8 cellular contexts compared by ENCODE assay signal in genomic region chr15:43184407-43185160, GRCh38. TPM values are rescaled to one million over a fixed set of nuclear protein-coding genes. Genes with fewer than 3 reads are reported as not detected.
A peak's percentile ranks its signal among the peaks of the same experiment; 100 is the strongest.
DNase-seq lines count a peak whose midpoint lies in the region; ATAC-seq and TF ChIP-seq lines count a peak whose summit lies in the region.

No MANE protein-coding gene starts in this region.

- CTCF ChIA-PET in activated CD4-positive, alpha-beta T cell treated with anti-CD3 and anti-CD28 coated beads for 36 hours (lab: Charles Lee), result interaction anchor here (0.5 to 2.5 kb wide), 6 partner anchors 10 to 101 kb away, joined by 3 to 18 read pairs (median 6); no protein-coding TSS in a partner anchor

- POLR2A ChIA-PET in activated CD4-positive, alpha-beta T cell treated with anti-CD3 and anti-CD28 coated beads for 36 hours (lab: Charles Lee), result no interaction called here

- no peak for ATAC-seq in activated CD4-positive, alpha-beta T cell treated with anti-CD3 and anti-CD28 coated beads for 36 hours
- ATAC-seq in HG03565 (IDR thresholded peaks at IDR 0.05; ENCODE audit: unreplicated experiment), result no peak

- intact Hi-C loops in activated CD4-positive, alpha-beta T cell treated with anti-CD3 and anti-CD28 coated beads for 36 hours (cut with DNase I, micrococcal nuclease), result loop anchor here in 1 of 2 experiments (1.0 to 5.0 kb wide), 14 partner anchors 51 to 911 kb away; partner anchors contain the start of genes CDAN1, GANC, LCMT2 and PDIA3
- intact Hi-C loops in adrenal gland (cut with DNase I), result no loop called here
- intact Hi-C loops in testis (cut with DNase I; ENCODE audit: low total_unique reads), result no loop called here

- 70 to 74% (median 73%) methylated on average over 10 of the region's 10 CpGs for WGBS in adrenal gland, 4 donors
- 61 to 62% methylated on average over 10 of the region's 10 CpGs for WGBS in testis, 2 donors

- no peaks in the 10 kb centered on the region for H3K27me3 Mint-ChIP-seq in activated CD4-positive, alpha-beta T cell treated with anti-CD3 and anti-CD28 coated beads for 36 hours

- H3K36me3 Mint-ChIP-seq in activated CD4-positive, alpha-beta T cell treated with anti-CD3 and anti-CD28 coated beads for 36 hours (ENCODE audit: low read depth), result peaks cover 14% of the 10 kb centered on the region

- peak overlapping the region; percentile 94 for H3K27ac Mint-ChIP-seq in activated CD4-positive, alpha-beta T cell treated with anti-CD3 and anti-CD28 coated beads for 36 hours

- peaks cover 26% of the 10 kb centered on the region for H3K4me1 Mint-ChIP-seq in activated CD4-positive, alpha-beta T cell treated with anti-CD3 and anti-CD28 coated beads for 36 hours

- H3K4me3 ChIP-seq in adrenal gland, result peak overlapping the region in 1 of 4 donors; percentile 79
- peak overlapping the region; percentile 77 for H3K4me3 ChIP-seq in kidney epithelial cell (ENCODE audit: low read depth, low read length)
- H3K4me3 ChIP-seq in testis, result peak overlapping the region; percentile 76 to 94

- H3K27me3 ChIP-seq in adrenal gland (no peaks in the 10 kb centered on the region), kidney epithelial cell (ENCODE audit: control insufficient read depth, insufficient read depth, low read length) (no peaks in the 10 kb centered on the region), testis (no peaks in the 10 kb centered on the region)

- H3K4me1 ChIP-seq in adrenal gland (replicated peaks in 1 of 2) (peaks cover 5 to 27% of the 10 kb centered on the region in 2 donors), testis (peaks cover 9% of the 10 kb centered on the region)

- no peak for TF ChIP-seq POLR2A in adrenal gland (IDR thresholded peaks at IDR 0.05)
- TF ChIP-seq POLR2A in testis (IDR thresholded peaks at IDR 0.05), result no peak

- no peak for DNase-seq in activated CD4-positive, alpha-beta T cell treated with anti-CD3 and anti-CD28 coated beads for 36 hours
- no peak for DNase-seq in activated CD4-positive, alpha-beta T cell treated with anti-CD3 and anti-CD28 coated beads for 48 hours
- no peak for DNase-seq in adrenal gland
- DNase-seq in kidney epithelial cell (ENCODE audit: low read depth), result no peak
- DNase-seq in testis, result no peak
- DNase-seq in D341Med (ENCODE audit: low spot score), result no peak
- DNase-seq in HK-2 (ENCODE audit: unreplicated experiment), result no peak

- TF ChIP-seq CTCF in adrenal gland (IDR thresholded peaks at IDR 0.05) (no peak), kidney epithelial cell (IDR thresholded peaks at IDR 0.05; ENCODE audit: insufficient read depth, low read length, poor library complexity, severe bottlenecking) (no peak), testis (IDR thresholded peaks at IDR 0.05) (no peak)

- H3K9me3 Mint-ChIP-seq in activated CD4-positive, alpha-beta T cell treated with anti-CD3 and anti-CD28 coated beads for 36 hours (ENCODE audit: low read depth), result no peaks in the 10 kb centered on the region

- H3K36me3 ChIP-seq in adrenal gland (replicated peaks in 1 of 2) (peaks cover 0 to 4% of the 10 kb centered on the region in 2 donors), kidney epithelial cell (ENCODE audit: control insufficient read depth, insufficient read depth, low read length) (no peaks in the 10 kb centered on the region), testis (ENCODE audit: low read depth, missing control alignments) (no peaks in the 10 kb centered on the region)

- H3K9me3 ChIP-seq in adrenal gland (replicated peaks in 1 of 3), result no peaks in the 10 kb centered on the region
- no peaks in the 10 kb centered on the region for H3K9me3 ChIP-seq in testis

- H3K4me3 Mint-ChIP-seq in activated CD4-positive, alpha-beta T cell treated with anti-CD3 and anti-CD28 coated beads for 36 hours, result peak overlapping the region; percentile 90

- H3K27ac ChIP-seq in adrenal gland, result peak overlapping the region in 3 of 5 donors; percentile 85 to 95 (median 88)
- peak overlapping the region; percentile 78 to 83 for H3K27ac ChIP-seq in testis

RNA-seq across cellular contexts. Expression of gene CCNDBP1, which starts 0.6 kb away (rescaled TPM):
- 10 to 100 TPM; 45.8 to 51.6 TPM for total RNA-seq in activated CD4-positive, alpha-beta T cell treated with anti-CD3 and anti-CD28 coated beads for 36 hours
- total RNA-seq in adrenal gland (100 to 1,000 TPM in 2 of 8 donors, 10 to 100 TPM in 6; 66.0 to 160 (median 89.8) TPM), kidney epithelial cell (55.1 and 61.8 TPM in 2 replicates), testis (10 to 100 TPM; 63.7 to 83.6 TPM)
- polyA plus RNA-seq in adrenal gland (100 to 1,000 TPM in 1 of 3 donors, 10 to 100 TPM in 2; 34.1 to 106 (median 35.4) TPM), testis (ENCODE audit: insufficient read depth, low read depth, low replicate concordance) (60.5 TPM)

RNA-seq across cellular contexts. Expression of gene EPB42, which starts 36.2 kb away (rescaled TPM):
- not detected for total RNA-seq in activated CD4-positive, alpha-beta T cell treated with anti-CD3 and anti-CD28 coated beads for 36 hours
- under 1 TPM in 1 of 8 donors, not detected in 7; 0.45 TPM for total RNA-seq in adrenal gland
- polyA plus RNA-seq in adrenal gland, result under 1 TPM in 1 of 3 donors, not detected in 2; 0.10 TPM
- total RNA-seq in kidney epithelial cell, result not detected in 2 replicates
- total RNA-seq in testis, result 1 to 10 TPM; 6.8 to 7.5 TPM
- polyA plus RNA-seq in testis (ENCODE audit: insufficient read depth, low read depth, low replicate concordance), result 3.6 TPM

RNA-seq across cellular contexts. Expression of gene TMEM62, which starts 51.2 kb away (rescaled TPM):
- total RNA-seq in activated CD4-positive, alpha-beta T cell treated with anti-CD3 and anti-CD28 coated beads for 36 hours, result 10 to 100 TPM; 10.9 to 12.9 TPM
- total RNA-seq in adrenal gland (10 to 100 TPM; 11.3 to 25.9 (median 18.3) TPM), kidney epithelial cell (22.3 and 23.6 TPM in 2 replicates), testis (10 to 100 TPM; 22.8 to 29.0 TPM)
- polyA plus RNA-seq in adrenal gland (10 to 100 TPM; 17.5 to 21.9 (median 18.4) TPM), testis (ENCODE audit: insufficient read depth, low read depth, low replicate concordance) (8.3 TPM)
